Comparison of ENCODE assay signal across 23 cellular contexts in the genomic region with DNA sequence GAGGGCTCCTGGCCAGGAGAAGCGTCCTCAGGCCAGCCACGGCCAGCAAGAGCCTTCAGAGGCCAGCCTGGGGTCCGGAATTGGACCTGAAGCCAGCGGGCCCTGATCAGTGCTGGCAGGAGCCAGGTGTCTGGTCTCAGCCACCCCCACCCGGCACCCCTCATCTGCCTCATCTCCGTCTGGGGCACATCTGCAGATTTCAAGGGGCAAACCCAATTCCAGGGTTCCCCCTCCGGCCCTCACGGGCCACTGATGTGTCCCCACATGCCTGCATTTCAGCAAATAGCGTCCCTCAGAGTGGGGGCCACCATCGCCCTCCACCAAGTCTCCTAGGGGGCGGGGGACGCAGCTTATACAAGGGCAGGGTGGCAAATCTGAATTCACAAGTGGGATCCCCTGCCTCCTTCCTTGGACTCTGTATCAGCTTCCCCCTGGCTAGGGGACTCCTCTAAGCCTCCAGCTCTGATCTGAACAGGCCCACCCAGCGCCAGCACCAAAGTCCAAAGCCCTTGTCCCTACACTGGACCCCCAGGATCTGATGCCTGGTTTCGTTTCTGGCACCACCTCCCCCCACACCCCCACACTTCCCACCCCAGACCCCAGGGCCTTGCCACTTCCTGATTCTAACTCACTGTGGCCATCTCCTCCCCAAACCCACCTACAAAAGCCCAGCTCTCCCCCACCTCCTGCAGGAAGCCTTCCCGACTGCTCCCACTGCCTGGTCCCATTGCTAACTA. TPM values are rescaled to one million over a fixed set of nuclear protein-coding genes. Genes with fewer than 3 reads are reported as not detected.
DNase-seq lines count a peak whose midpoint lies in the region; ATAC-seq and TF ChIP-seq lines count a peak whose summit lies in the region.
"Had no signal": no experiment of that assay in that cellular context is flagged by ENCODE, and none has a peak within 500 bp of the region (broad histone marks: within the 10 kb centered on the region; RNA-seq: fewer than 3 reads in every experiment).

No MANE protein-coding gene starts in this region.

- no peaks in the 10 kb centered on the region for H3K4me1 Mint-ChIP-seq in stimulated activated memory B cell treated with anti-CD40 and anti-IgM and Interleukin-4, amounts not matched to agents 10 μg/mL and 1 μg/mL and 100 μg/mL, for 72 hours

- H3K36me3 ChIP-seq in heart right ventricle (peaks cover 0 to 6% (median 0%) of the 10 kb centered on the region in 9 donors), left ventricle myocardium inferior (no peaks in the 10 kb centered on the region), mucosa of descending colon (ENCODE audit: low read depth) (no peaks in the 10 kb centered on the region), aorta (ENCODE audit: control insufficient read depth in 1 of 2, insufficient read depth in 2 of 2, low read length in 1 of 2) (no peaks in the 10 kb centered on the region)

- H3K27ac ChIP-seq in heart right ventricle (no peak overlapping the region), left ventricle myocardium inferior (replicated peaks) (no peak overlapping the region), aorta (ENCODE audit: low read depth in 1 of 2, low read length in 2 of 2) (no peak overlapping the region)

- H3K9me3 ChIP-seq in heart right ventricle (no peaks in the 10 kb centered on the region), left ventricle myocardium inferior (replicated peaks) (no peaks in the 10 kb centered on the region), mucosa of descending colon (no peaks in the 10 kb centered on the region), aorta (ENCODE audit: control insufficient read depth, low read length) (no peaks in the 10 kb centered on the region)

- TF ChIP-seq CTCF in heart right ventricle (IDR thresholded peaks at IDR 0.05), result no peak
- TF ChIP-seq CTCF in left ventricle myocardium inferior (IDR thresholded peaks at IDR 0.05; ENCODE audit: borderline replicate concordance), result no peak
- TF ChIP-seq CTCF in mucosa of descending colon (IDR thresholded peaks at IDR 0.05), result no peak

- H3K9me3 Mint-ChIP-seq in stimulated activated memory B cell treated with anti-CD40 and anti-IgM and Interleukin-4, amounts not matched to agents 10 μg/mL and 1 μg/mL and 100 μg/mL, for 72 hours, result peaks cover 5% of the 10 kb centered on the region
- H3K9me3 Mint-ChIP-seq: CD8-positive, alpha-beta T cell had no signal

- H3K4me3 Mint-ChIP-seq in stimulated activated memory B cell treated with anti-CD40 and anti-IgM and Interleukin-4, amounts not matched to agents 10 μg/mL and 1 μg/mL and 100 μg/mL, for 72 hours, result no peak overlapping the region
- H3K4me3 Mint-ChIP-seq: CD8-positive, alpha-beta T cell had no signal

- H3K36me3 Mint-ChIP-seq in stimulated activated memory B cell treated with anti-CD40 and anti-IgM and Interleukin-4, amounts not matched to agents 10 μg/mL and 1 μg/mL and 100 μg/mL, for 72 hours, result no peaks in the 10 kb centered on the region
- H3K36me3 Mint-ChIP-seq: CD8-positive, alpha-beta T cell had no signal

- H3K4me3 ChIP-seq in heart right ventricle, result no peak overlapping the region
- no peak overlapping the region for H3K4me3 ChIP-seq in left ventricle myocardium inferior
- H3K4me3 ChIP-seq in mucosa of descending colon, result no peak overlapping the region
- H3K4me3 ChIP-seq in aorta (ENCODE audit: low read length in 2 of 2), result no peak overlapping the region

- H3K4me1 ChIP-seq in heart right ventricle, result peaks cover 0 to 20% (median 0%) of the 10 kb centered on the region in 9 donors
- H3K4me1 ChIP-seq in left ventricle myocardium inferior, result peaks cover 26% of the 10 kb centered on the region
- H3K4me1 ChIP-seq in mucosa of descending colon (ENCODE audit: low read depth), result no peaks in the 10 kb centered on the region
- H3K4me1 ChIP-seq in aorta (ENCODE audit: control insufficient read depth in 1 of 2, insufficient read depth in 2 of 2, low read length in 2 of 2), result no peaks in the 10 kb centered on the region

- WGBS in heart right ventricle, 2 donors, result 78 to 84% methylated on average over 15 of the region's 15 CpGs
- 90 to 92% methylated on average over 15 of the region's 15 CpGs for WGBS in aorta, 2 donors

- intact Hi-C loops in Right ventricle myocardium inferior (cut with DNase I), result no loop called here
- intact Hi-C loops in heart right ventricle (cut with DNase I), result no loop called here
- intact Hi-C loops in left ventricle myocardium inferior (cut with micrococcal nuclease), result no loop called here
- intact Hi-C loops in mucosa of descending colon (cut with DNase I, micrococcal nuclease), result no loop called here
- intact Hi-C loops in aorta (cut with DNase I), result no loop called here

- no peak overlapping the region for H3K27ac Mint-ChIP-seq in stimulated activated memory B cell treated with anti-CD40 and anti-IgM and Interleukin-4, amounts not matched to agents 10 μg/mL and 1 μg/mL and 100 μg/mL, for 72 hours
- H3K27ac Mint-ChIP-seq: CD8-positive, alpha-beta T cell had no signal

- DNase-seq in Right ventricle myocardium inferior (ENCODE audit: missing footprints) (peak; percentile 39), heart right ventricle (no peak), left ventricle myocardium inferior (peak; percentile 13), mucosa of descending colon (peak in 2 of 3 donors; percentile 12 to 19), aorta (peak; percentile 38 to 63), NOMO-1 (lab: John Stamatoyannopoulos, UW; ENCODE audit: unreplicated experiment in 2 of 2) (no peak)
- DNase-seq: C1 segment of cervical spinal cord; Calu3; CD8-positive, alpha-beta T cell; DMS153; Karpas-422; NCI-H1694 treated with DMSO at 0.1 percent for 48 hours; NCI-H2081 treated with DMSO at 0.1 percent for 48 hours; NCI-H2171 treated with DMSO at 0.1 percent for 48 hours; NCI-H446; PC-3; SIG-M5 had no signal

- peaks cover 66% of the 10 kb centered on the region for H3K27me3 Mint-ChIP-seq in stimulated activated memory B cell treated with anti-CD40 and anti-IgM and Interleukin-4, amounts not matched to agents 10 μg/mL and 1 μg/mL and 100 μg/mL, for 72 hours

- H3K27me3 ChIP-seq in heart right ventricle (peaks cover 0 to 25% (median 14%) of the 10 kb centered on the region in 7 donors), left ventricle myocardium inferior (ENCODE audit: low read depth) (peaks cover 54% of the 10 kb centered on the region), aorta (ENCODE audit: control insufficient read depth in 1 of 2, insufficient read depth in 2 of 2, low read length in 1 of 2) (no peaks in the 10 kb centered on the region)

- ATAC-seq in Right ventricle myocardium inferior (no peak), heart right ventricle (no peak), mucosa of descending colon (no peak), aorta (ENCODE audit: low FRiP score) (no peak), GM19324 (IDR thresholded peaks at IDR 0.05; ENCODE audit: low FRiP score, unreplicated experiment) (no peak)
- ATAC-seq in stimulated activated memory B cell treated with anti-CD40 and anti-IgM and Interleukin-4, amounts not matched to agents 10 μg/mL and 1 μg/mL and 100 μg/mL, for 72 hours, result no peak
- ATAC-seq: CD8-positive, alpha-beta T cell; PC-3 had no signal

RNA-seq across cellular contexts. Expression of a gene that starts 10.1 kb away (rescaled TPM):
- total RNA-seq in Right ventricle myocardium inferior (not detected), heart right ventricle (1 to 10 TPM in 1 of 10 donors, under 1 TPM in 4, not detected in 5; 0.34 to 1.0 (median 0.42) TPM), left ventricle myocardium inferior (0.49 TPM), mucosa of descending colon (1 to 10 TPM in 1 of 3 donors, under 1 TPM in 2; 0.64 to 8.4 (median 0.82) TPM), aorta (not detected)
- polyA plus RNA-seq in heart right ventricle (under 1 TPM; 0.17 to 0.22 TPM), aorta (not detected)
- total RNA-seq: Calu3; CD8-positive, alpha-beta T cell; G401; H4; PC-3; RPMI7951 had no signal

RNA-seq across cellular contexts. Expression of a gene that starts 14.9 kb away (rescaled TPM):
- total RNA-seq in Right ventricle myocardium inferior, result 40.0 TPM
- 100 to 1,000 TPM in 1 of 10 donors, 10 to 100 TPM in 9; 55.0 to 124 (median 75.1) TPM for total RNA-seq in heart right ventricle
- 100 to 1,000 TPM in 1 of 2 donors, 10 to 100 TPM in 1; 13.8 to 139 TPM for polyA plus RNA-seq in heart right ventricle
- total RNA-seq in left ventricle myocardium inferior, result 44.1 TPM
- under 1 TPM; 0.19 to 0.61 (median 0.54) TPM for total RNA-seq in mucosa of descending colon
- total RNA-seq in aorta, result 1 to 10 TPM in 1 of 2 donors, under 1 TPM in 1; 0.68 to 1.3 TPM
- under 1 TPM in 1 of 2 donors, not detected in 1; 0.50 TPM for polyA plus RNA-seq in aorta
- total RNA-seq: Calu3; CD8-positive, alpha-beta T cell; G401; H4; M059J; PC-3; RPMI7951 had no signal

Comparison
In these comparisons a context has a peak if more than half of its experiments do, and no peak if none do; other contexts are left out.
1. DNase-seq: peak in Right ventricle myocardium inferior (single experiment), left ventricle myocardium inferior (single experiment), mucosa of descending colon (2 of 3) and aorta (2 of 2); none in heart right ventricle (0 of 2) and NOMO-1 (0 of 2).
2. RNA of a gene that starts 14.9 kb away (total RNA-seq): 55.0 to 124 TPM in heart right ventricle, 44.1 TPM in left ventricle myocardium inferior (single experiment) and 40.0 TPM in Right ventricle myocardium inferior (single experiment); 0.68 to 1.3 TPM in aorta and 0.19 to 0.61 TPM in mucosa of descending colon; every median in the first group is over 10 times any median in the second.